Comparison of ENCODE assay signal across 29 cellular contexts in the genomic region with DNA sequence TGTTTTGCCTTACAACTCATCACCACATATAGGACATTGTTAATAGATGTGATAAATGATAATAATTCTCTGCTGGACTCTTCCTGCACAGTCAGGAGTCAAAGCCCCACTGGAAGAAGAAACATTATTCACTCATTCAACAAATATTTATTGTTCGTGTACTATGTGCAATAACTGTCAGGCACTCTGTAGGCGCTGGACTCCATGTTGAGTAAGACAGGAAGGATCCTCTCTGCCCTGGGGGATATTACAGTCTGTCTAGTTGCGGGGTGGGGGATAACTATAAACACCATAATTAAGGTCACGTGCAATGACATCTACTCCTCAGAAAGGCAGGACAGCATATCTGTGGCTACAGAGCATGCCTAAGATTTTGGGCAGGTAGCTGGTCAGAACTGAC.
"Had no signal": no experiment of that assay in that cellular context is flagged by ENCODE, and none has a peak within 500 bp of the region (broad histone marks: within the 10 kb centered on the region; RNA-seq: fewer than 3 reads in every experiment).

No MANE protein-coding gene starts in this region.

- H3K79me2 ChIP-seq: hepatocyte had no signal

- DNase-seq: colonic mucosa; effector memory CD4-positive, alpha-beta T cell; erythroblast; heart left ventricle; kidney; mesenchymal stem cell; mucosa of descending colon; naive B cell; pancreas; right lobe of liver; small intestine; stimulated activated CD4-positive, alpha-beta T cell treated with anti-CD3 and anti-CD28 coated beads, Interleukin-15, amount 100 ng/mL, for 24 hours; stimulated activated CD4-positive, alpha-beta T cell treated with anti-CD3 and anti-CD28 coated beads, Interleukin-2, amount 100 ng/mL, for 48 hours; stimulated activated naive B cell treated with anti-CD40 and anti-IgM and Interleukin-4, amounts not matched to agents 10 μg/mL and 1 μg/mL and 100 μg/mL, for 72 hours; upper lobe of left lung had no signal

- H3K36me3 ChIP-seq: colonic mucosa, gastroesophageal sphincter, heart left ventricle, neutrophil, pancreas, right lobe of liver, thoracic aorta, tibial nerve, upper lobe of left lung, vagina had no signal

- H3K4me2 ChIP-seq: hepatocyte had no signal

- H3K4me1 Mint-ChIP-seq: naive B cell; stimulated activated naive B cell treated with anti-CD40 and anti-IgM and Interleukin-4, amounts not matched to agents 10 μg/mL and 1 μg/mL and 100 μg/mL, for 72 hours had no signal

- H3K9me3 ChIP-seq: colonic mucosa, gastroesophageal sphincter, heart left ventricle, mucosa of descending colon, neutrophil, pancreas, right lobe of liver, thoracic aorta, tibial nerve, upper lobe of left lung, vagina had no signal

- FAIRE-seq: endothelial cell of umbilical vein, kidney, pancreas, small intestine had no signal

- H3K4me3 Mint-ChIP-seq: dendritic cell treated with granulocyte-macrophage colony-stimulating factor and Interleukin-4, amounts not matched to agents 40 ng/mL and 50 ng/mL, for 4 days; mesothelial cell of epicardium; naive B cell; natural killer cell treated with Interleukin-12 subunit alpha and Interleukin-12 subunit beta and Interleukin-15 and Interleukin-18, amount 100 ng/mL, for 72 hours; neural crest cell; stimulated activated naive B cell treated with anti-CD40 and anti-IgM and Interleukin-4, amounts not matched to agents 10 μg/mL and 1 μg/mL and 100 μg/mL, for 72 hours; stimulated activated naive CD8-positive, alpha-beta T cell treated with anti-CD3 and anti-CD28 coated beads, Interleukin-15, Interleukin-2, amounts not matched to agents 100 ng/mL and 50 ng/mL, for 24 hours had no signal

- ATAC-seq: gastroesophageal sphincter; heart left ventricle; left lobe of liver; mucosa of descending colon; natural killer cell treated with Interleukin-12 subunit alpha and Interleukin-12 subunit beta and Interleukin-15 and Interleukin-18, amount 100 ng/mL, for 72 hours; right lobe of liver; stimulated activated naive B cell treated with anti-CD40 and anti-IgM and Interleukin-4, amounts not matched to agents 10 μg/mL and 1 μg/mL and 100 μg/mL, for 72 hours had no signal

- H3K9me3 Mint-ChIP-seq: dendritic cell treated with granulocyte-macrophage colony-stimulating factor and Interleukin-4, amounts not matched to agents 40 ng/mL and 50 ng/mL, for 4 days; mesothelial cell of epicardium; naive B cell; natural killer cell treated with Interleukin-12 subunit alpha and Interleukin-12 subunit beta and Interleukin-15 and Interleukin-18, amount 100 ng/mL, for 72 hours; neural crest cell; stimulated activated naive B cell treated with anti-CD40 and anti-IgM and Interleukin-4, amounts not matched to agents 10 μg/mL and 1 μg/mL and 100 μg/mL, for 72 hours; stimulated activated naive CD8-positive, alpha-beta T cell treated with anti-CD3 and anti-CD28 coated beads, Interleukin-15, Interleukin-2, amounts not matched to agents 100 ng/mL and 50 ng/mL, for 24 hours had no signal

- H3K4me1 ChIP-seq: colonic mucosa, gastroesophageal sphincter, heart left ventricle, right lobe of liver, tibial nerve, upper lobe of left lung, vagina had no signal

- H2AFZ ChIP-seq: hepatocyte had no signal

- H3K27me3 Mint-ChIP-seq: dendritic cell treated with granulocyte-macrophage colony-stimulating factor and Interleukin-4, amounts not matched to agents 40 ng/mL and 50 ng/mL, for 4 days; naive B cell; natural killer cell treated with Interleukin-12 subunit alpha and Interleukin-12 subunit beta and Interleukin-15 and Interleukin-18, amount 100 ng/mL, for 72 hours; stimulated activated naive B cell treated with anti-CD40 and anti-IgM and Interleukin-4, amounts not matched to agents 10 μg/mL and 1 μg/mL and 100 μg/mL, for 72 hours; stimulated activated naive CD8-positive, alpha-beta T cell treated with anti-CD3 and anti-CD28 coated beads, Interleukin-15, Interleukin-2, amounts not matched to agents 100 ng/mL and 50 ng/mL, for 24 hours had no signal

- H3K36me3 Mint-ChIP-seq: mesothelial cell of epicardium; naive B cell; natural killer cell treated with Interleukin-12 subunit alpha and Interleukin-12 subunit beta and Interleukin-15 and Interleukin-18, amount 100 ng/mL, for 72 hours; stimulated activated naive B cell treated with anti-CD40 and anti-IgM and Interleukin-4, amounts not matched to agents 10 μg/mL and 1 μg/mL and 100 μg/mL, for 72 hours had no signal

- H3K27ac ChIP-seq: colonic mucosa, gastroesophageal sphincter, heart left ventricle, hepatocyte, neutrophil, pancreas, right lobe of liver, thoracic aorta, tibial nerve, upper lobe of left lung, vagina had no signal

- H3K4me3 ChIP-seq: colonic mucosa, gastroesophageal sphincter, heart left ventricle, hepatocyte, lung, mucosa of descending colon, pancreas, right lobe of liver, thoracic aorta, tibial nerve, upper lobe of left lung, vagina had no signal

- H3K27me3 ChIP-seq: colonic mucosa, gastroesophageal sphincter, hepatocyte, neutrophil, pancreas, right lobe of liver, tibial nerve, upper lobe of left lung, vagina had no signal

- H3K27ac Mint-ChIP-seq: dendritic cell treated with granulocyte-macrophage colony-stimulating factor and Interleukin-4, amounts not matched to agents 40 ng/mL and 50 ng/mL, for 4 days; mesothelial cell of epicardium; natural killer cell treated with Interleukin-12 subunit alpha and Interleukin-12 subunit beta and Interleukin-15 and Interleukin-18, amount 100 ng/mL, for 72 hours; stimulated activated naive B cell treated with anti-CD40 and anti-IgM and Interleukin-4, amounts not matched to agents 10 μg/mL and 1 μg/mL and 100 μg/mL, for 72 hours; stimulated activated naive CD8-positive, alpha-beta T cell treated with anti-CD3 and anti-CD28 coated beads, Interleukin-15, Interleukin-2, amounts not matched to agents 100 ng/mL and 50 ng/mL, for 24 hours had no signal
